Comparison of ENCODE assay signal across 2 cellular contexts in the genomic region with DNA sequence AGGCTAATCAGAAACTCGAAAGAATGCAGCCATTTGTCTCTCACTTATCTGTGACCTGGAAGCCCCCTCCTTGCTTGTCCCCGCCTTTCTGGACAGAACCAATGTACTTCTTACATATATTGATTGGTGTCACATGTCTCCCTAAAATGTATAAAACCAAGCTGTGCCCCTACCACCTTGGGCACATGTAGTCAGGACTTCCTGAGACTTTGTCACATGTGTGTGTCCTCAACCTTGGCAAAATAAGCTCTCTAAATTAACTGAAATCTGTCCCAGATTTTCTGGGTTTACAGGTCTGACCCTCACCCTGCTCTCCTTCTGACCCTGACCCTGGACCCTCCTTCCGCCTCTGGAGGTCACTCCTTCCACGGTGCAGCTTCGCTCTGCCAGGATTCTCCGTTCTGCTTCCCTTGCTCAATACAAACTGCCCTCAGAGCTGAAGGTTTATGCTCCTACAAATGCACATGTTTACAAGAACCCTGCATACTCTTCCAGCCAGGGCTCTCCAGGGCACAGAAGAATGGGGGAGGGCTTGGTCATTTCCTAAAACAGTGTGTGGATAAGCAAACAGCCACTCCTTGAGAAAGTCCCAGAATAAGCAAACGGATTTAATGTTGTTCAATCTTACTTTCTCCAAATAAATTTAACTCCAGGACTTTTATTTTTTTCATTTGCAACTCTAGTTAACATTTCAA.
TF ChIP-seq lines count a peak whose summit lies in the region.

No MANE protein-coding gene starts in this region.

TF ChIP-seq in HepG2, 621 proteins besides CTCF, POLR2A, EP300 and RAD21:
- TF ChIP-seq ZNF567 (CRISPR knock-in tag; IDR thresholded peaks at IDR 0.05; ENCODE audit: borderline replicate concordance), result no peak
- TF ChIP-seq MNT (IDR thresholded peaks at IDR 0.05), result peak; percentile 91

TF ChIP-seq in H1, 55 proteins besides CTCF, POLR2A, EP300 and RAD21:
- TF ChIP-seq RBBP5 (IDR thresholded peaks at IDR 0.05; ENCODE audit: borderline replicate concordance, low read depth, low read length) (no peak), FOSL1 (IDR thresholded peaks at IDR 0.05; ENCODE audit: insufficient read depth, low read depth, low read length) (no peak)
